Comparison of ENCODE assay signal across 8 cellular contexts in genomic region chr1:12477936-12478611, GRCh38.
A peak's percentile ranks its signal among the peaks of the same experiment; 100 is the strongest.
DNase-seq lines count a peak whose midpoint lies in the region; ATAC-seq and TF ChIP-seq lines count a peak whose summit lies in the region.

No MANE protein-coding gene starts in this region.

- peak overlapping the region; percentile 53 to 77 (median 66) for H3K4me3 Mint-ChIP-seq in T-cell
- H3K4me3 Mint-ChIP-seq in nephron = peak overlapping the region; percentile 6 to 20 (median 18)

- in situ Hi-C loops in Caki2 (cut with HindIII; ENCODE audit: low pct_unique_long_range_greater_than_20kb, low sequenced_read_pairs) = no loop called here

- 4 to 17% methylated on average over 3 to 19 of the region's 19 CpGs for WGBS in esophagus squamous epithelium, 2 donors

- DNase-seq in Caki2 (ENCODE audit: low read depth) (peak; percentile 100), Kasumi-1 (lab: John Stamatoyannopoulos, UW) (peak; percentile 78 to 83), T-cell (peak in 2 of 34 experiments; percentile 5 to 18), esophagus squamous epithelium (lab: John Stamatoyannopoulos, UW) (peak; percentile 42), GDM1 (lab: John Stamatoyannopoulos, UW) (no peak)

- CTCF ChIA-PET in T-cell (lab: Charles Lee) = interaction anchor here (0.6 to 1.0 kb wide), 2 partner anchors 9 to 21 kb away, joined by 3 to 6 read pairs; no protein-coding TSS in a partner anchor

- H3K27ac ChIP-seq in esophagus squamous epithelium = peak overlapping the region; percentile 79 to 92 (median 89)

- peaks cover 12% of the 10 kb centered on the region for H3K36me3 Mint-ChIP-seq in T-cell
- H3K36me3 Mint-ChIP-seq in nephron (ENCODE audit: low read depth) = peaks cover 4% of the 10 kb centered on the region

- no peaks in the 10 kb centered on the region for H3K27me3 ChIP-seq in esophagus squamous epithelium

- POLR2A ChIA-PET in T-cell (lab: Charles Lee) = interaction anchor here (0.6 to 1.1 kb wide), 3 partner anchors 21 to 45 kb away, joined by 3 to 4 read pairs (median 3); no protein-coding TSS in a partner anchor

- H3K9me3 Mint-ChIP-seq in T-cell = no peaks in the 10 kb centered on the region
- no peaks in the 10 kb centered on the region for H3K9me3 Mint-ChIP-seq in nephron

- peaks cover 91 to 94% (median 94%) of the 10 kb centered on the region in 3 donors for H3K4me1 Mint-ChIP-seq in T-cell
- H3K4me1 Mint-ChIP-seq in nephron = peaks cover 96% of the 10 kb centered on the region

- H3K9me3 ChIP-seq in esophagus squamous epithelium = no peaks in the 10 kb centered on the region

- intact Hi-C loops in esophagus squamous epithelium (cut with DNase I) = no loop called here

- H3K27ac Mint-ChIP-seq in T-cell (peak overlapping the region; percentile 97 to 99), nephron (peak overlapping the region; percentile 88 to 95 (median 94))

- TF ChIP-seq POLR2A in esophagus squamous epithelium (IDR thresholded peaks at IDR 0.05) = peak in 1 of 4 donors; percentile 2

- ATAC-seq in T-cell (replicated peaks in 1 of 4) (peak; percentile 8 to 31 (median 19)), GM19395 (IDR thresholded peaks at IDR 0.05; ENCODE audit: unreplicated experiment) (no peak), HG03095 (IDR thresholded peaks at IDR 0.05; ENCODE audit: unreplicated experiment) (no peak)

- peak overlapping the region in 1 of 4 donors; percentile 2 for H3K4me3 ChIP-seq in esophagus squamous epithelium

- no peak for TF ChIP-seq CTCF in esophagus squamous epithelium (IDR thresholded peaks at IDR 0.05)
- TF ChIP-seq CTCF in nephron (IDR thresholded peaks at IDR 0.05; ENCODE audit: unreplicated experiment in 3 of 3) = no peak

- H3K27me3 Mint-ChIP-seq in T-cell = no peaks in the 10 kb centered on the region
- H3K27me3 Mint-ChIP-seq in nephron (ENCODE audit: low read depth) = no peaks in the 10 kb centered on the region

- peaks cover 68 to 98% (median 77%) of the 10 kb centered on the region in 3 donors for H3K4me1 ChIP-seq in esophagus squamous epithelium

- H3K36me3 ChIP-seq in esophagus squamous epithelium = peaks cover 0 to 4% (median 0%) of the 10 kb centered on the region in 3 donors

Comparison
In these comparisons a context has a peak if more than half of its experiments do, and no peak if none do; other contexts are left out.
1. ATAC-seq: peak in T-cell (4 of 4); none in GM19395 (single experiment) and HG03095 (single experiment).